In genomic region chr3:111324142-111324541, GRCh38 we compare ENCODE assay signal across 15 cellular contexts.
DNase-seq lines count a peak whose midpoint lies in the region; ATAC-seq lines count a peak whose summit lies in the region.
"Had no signal": no experiment of that assay in that cellular context is flagged by ENCODE, and none has a peak within 500 bp of the region (broad histone marks: within the 10 kb centered on the region; RNA-seq: fewer than 3 reads in every experiment).

No MANE protein-coding gene starts in this region.

- peak overlapping the region; percentile 59 for H3K4me3 Mint-ChIP-seq in activated T-cell treated with anti-CD3 and anti-CD28 coated beads, Interleukin-2, amount 50 U/mL, for 4 hours
- H3K4me3 Mint-ChIP-seq in activated naive CD8-positive, alpha-beta T cell treated with anti-CD3 and anti-CD28 coated beads, Interleukin-2, amount 50 U/mL, for 24 hours: peak overlapping the region; percentile 9
- H3K4me3 Mint-ChIP-seq in stimulated activated naive CD8-positive, alpha-beta T cell treated with anti-CD3 and anti-CD28 coated beads, Interleukin-15, amount 100 ng/mL, for 72 hours: peak overlapping the region; percentile 45 to 63

- no peak for ATAC-seq in activated T-cell treated with anti-CD3 and anti-CD28 coated beads, Interleukin-2, amount 50 U/mL, for 4 hours
- no peak for ATAC-seq in activated naive CD8-positive, alpha-beta T cell treated with anti-CD3 and anti-CD28 coated beads, Interleukin-2, amount 50 U/mL, for 24 hours
- ATAC-seq in stimulated activated naive CD8-positive, alpha-beta T cell treated with anti-CD3 and anti-CD28 coated beads, Interleukin-15, amount 100 ng/mL, for 72 hours: no peak
- ATAC-seq: esophagus mucosa, pancreas had no signal

- no peak for DNase-seq in activated T-cell treated with anti-CD3 and anti-CD28 coated beads, Interleukin-2, amount 50 U/mL, for 4 hours
- DNase-seq in activated T-cell treated with anti-CD3 and anti-CD28 coated beads, Interleukin-2, amount 50 U/mL, for 48 hours: no peak
- DNase-seq in NCI-H2029 treated with DMSO at 0.1 percent for 48 hours (lab: John Stamatoyannopoulos, UW) (peak; percentile 15), SK-N-DZ (ENCODE audit: low spot score) (no peak), posterior vena cava (ENCODE audit: low spot score) (no peak)
- no peak for DNase-seq in activated naive CD8-positive, alpha-beta T cell treated with anti-CD3 and anti-CD28 coated beads, Interleukin-2, amount 50 U/mL, for 24 hours
- no peak for DNase-seq in stimulated activated naive CD8-positive, alpha-beta T cell treated with anti-CD3 and anti-CD28 coated beads, Interleukin-15, amount 100 ng/mL, for 72 hours
- DNase-seq in stimulated activated CD4-positive, alpha-beta T cell treated with anti-CD3 and anti-CD28 coated beads, Interleukin-12 subunit alpha, Interleukin-12 subunit beta, amount 100 ng/mL, for 4 hours: no peak
- DNase-seq: cerebellar nuclear complex, EL, mesenchymal stem cell, NCI-H1105, pancreas, uterus had no signal

- intact Hi-C loops in posterior vena cava (cut with DNase I): no loop called here

- H3K36me3 Mint-ChIP-seq in activated T-cell treated with anti-CD3 and anti-CD28 coated beads, Interleukin-2, amount 50 U/mL, for 4 hours (ENCODE audit: insufficient read depth): no peaks in the 10 kb centered on the region
- H3K36me3 Mint-ChIP-seq in activated naive CD8-positive, alpha-beta T cell treated with anti-CD3 and anti-CD28 coated beads, Interleukin-2, amount 50 U/mL, for 24 hours (ENCODE audit: low read depth): peaks cover 2% of the 10 kb centered on the region

- peak overlapping the region; percentile 74 for H3K27ac Mint-ChIP-seq in activated naive CD8-positive, alpha-beta T cell treated with anti-CD3 and anti-CD28 coated beads, Interleukin-2, amount 50 U/mL, for 24 hours
- H3K27ac Mint-ChIP-seq in stimulated activated naive CD8-positive, alpha-beta T cell treated with anti-CD3 and anti-CD28 coated beads, Interleukin-15, amount 100 ng/mL, for 72 hours: peak overlapping the region; percentile 41 to 43

- peaks cover 36% of the 10 kb centered on the region for H3K4me1 Mint-ChIP-seq in activated T-cell treated with anti-CD3 and anti-CD28 coated beads, Interleukin-2, amount 50 U/mL, for 4 hours (ENCODE audit: low read depth)
- H3K4me1 Mint-ChIP-seq in activated naive CD8-positive, alpha-beta T cell treated with anti-CD3 and anti-CD28 coated beads, Interleukin-2, amount 50 U/mL, for 24 hours: peaks cover 36% of the 10 kb centered on the region
- H3K4me1 Mint-ChIP-seq in stimulated activated naive CD8-positive, alpha-beta T cell treated with anti-CD3 and anti-CD28 coated beads, Interleukin-15, amount 100 ng/mL, for 72 hours: peaks cover 43% of the 10 kb centered on the region

- no peaks in the 10 kb centered on the region for H3K27me3 Mint-ChIP-seq in activated T-cell treated with anti-CD3 and anti-CD28 coated beads, Interleukin-2, amount 50 U/mL, for 4 hours (ENCODE audit: low read depth)
- no peaks in the 10 kb centered on the region for H3K27me3 Mint-ChIP-seq in activated naive CD8-positive, alpha-beta T cell treated with anti-CD3 and anti-CD28 coated beads, Interleukin-2, amount 50 U/mL, for 24 hours
- no peaks in the 10 kb centered on the region for H3K27me3 Mint-ChIP-seq in stimulated activated naive CD8-positive, alpha-beta T cell treated with anti-CD3 and anti-CD28 coated beads, Interleukin-15, amount 100 ng/mL, for 72 hours

- peaks cover 4% of the 10 kb centered on the region for H3K9me3 Mint-ChIP-seq in activated T-cell treated with anti-CD3 and anti-CD28 coated beads, Interleukin-2, amount 50 U/mL, for 4 hours
- peaks cover 5% of the 10 kb centered on the region for H3K9me3 Mint-ChIP-seq in activated naive CD8-positive, alpha-beta T cell treated with anti-CD3 and anti-CD28 coated beads, Interleukin-2, amount 50 U/mL, for 24 hours
- no peaks in the 10 kb centered on the region for H3K9me3 Mint-ChIP-seq in stimulated activated naive CD8-positive, alpha-beta T cell treated with anti-CD3 and anti-CD28 coated beads, Interleukin-15, amount 100 ng/mL, for 72 hours

Comparison
In these comparisons a context has a peak if more than half of its experiments do, and no peak if none do; other contexts are left out.
1. H3K4me3 Mint-ChIP-seq: peak in every context shown above with its lines; median percentile 59 in activated T-cell treated with anti-CD3 and anti-CD28 coated beads, Interleukin-2, amount 50 U/mL, for 4 hours; 54 in stimulated activated naive CD8-positive, alpha-beta T cell treated with anti-CD3 and anti-CD28 coated beads, Interleukin-15, amount 100 ng/mL, for 72 hours; 9 in activated naive CD8-positive, alpha-beta T cell treated with anti-CD3 and anti-CD28 coated beads, Interleukin-2, amount 50 U/mL, for 24 hours.